ENCODE assay signal across 16 cellular contexts in genomic region chr1:65119-65518, GRCh38. TPM values are rescaled to one million over a fixed set of nuclear protein-coding genes. Genes with fewer than 3 reads are reported as not detected.
"Had no signal": no experiment of that assay in that cellular context is flagged by ENCODE, and none has a peak within 500 bp of the region (broad histone marks: within the 10 kb centered on the region; RNA-seq: fewer than 3 reads in every experiment).

Gene OR4F5, plus strand, starts transcription at chr1:65419.

RNA-seq across cellular contexts. Expression of gene OR4F5, which starts in this region (rescaled TPM):
- total RNA-seq: stomach, subcutaneous adipose tissue, suprapubic skin, temporal lobe, testis, thoracic aorta, thyroid gland, tibial nerve, transverse colon, upper lobe of left lung, upper lobe of right lung, ureter, urinary bladder, uterus, vagina had no signal
- polyA plus RNA-seq: stomach, thymus, urinary bladder had no signal
